1 cellular context compared by ENCODE assay signal in the genomic region with DNA sequence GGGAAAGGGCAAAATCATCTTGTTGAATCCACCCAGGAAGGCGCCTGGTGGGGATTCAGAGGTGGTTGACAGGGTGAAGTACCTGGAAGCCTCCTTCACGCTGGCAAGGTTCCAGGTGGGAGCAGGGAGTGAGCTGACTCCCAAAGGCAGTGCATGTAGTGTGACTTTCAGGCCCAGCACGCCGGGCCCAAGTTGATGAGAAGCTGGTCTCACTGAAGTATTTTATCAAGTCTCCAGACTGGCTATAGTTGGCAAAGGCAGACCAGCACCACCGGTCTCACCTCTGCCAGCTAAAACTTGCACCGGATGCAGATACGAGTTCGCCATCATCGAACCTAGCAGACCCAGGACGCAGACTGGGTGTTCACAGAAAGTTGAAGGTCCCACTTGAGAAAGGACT.
TF ChIP-seq lines count a peak whose summit lies in the region.

No MANE protein-coding gene starts in this region.

TF ChIP-seq in GM23338, 12 proteins besides CTCF, POLR2A, EP300 and RAD21 (continued from another document):
- TF ChIP-seq CREB1 (CRISPR knock-in tag; IDR thresholded peaks at IDR 0.05; ENCODE audit: low read depth) = no peak
- TF ChIP-seq STAT1 (IDR thresholded peaks at IDR 0.05; ENCODE audit: unreplicated experiment) = no peak
- TF ChIP-seq ZNF331 (CRISPR knock-in tag; IDR thresholded peaks at IDR 0.05; ENCODE audit: low read depth) = no peak
- TF ChIP-seq, protein P1, sequence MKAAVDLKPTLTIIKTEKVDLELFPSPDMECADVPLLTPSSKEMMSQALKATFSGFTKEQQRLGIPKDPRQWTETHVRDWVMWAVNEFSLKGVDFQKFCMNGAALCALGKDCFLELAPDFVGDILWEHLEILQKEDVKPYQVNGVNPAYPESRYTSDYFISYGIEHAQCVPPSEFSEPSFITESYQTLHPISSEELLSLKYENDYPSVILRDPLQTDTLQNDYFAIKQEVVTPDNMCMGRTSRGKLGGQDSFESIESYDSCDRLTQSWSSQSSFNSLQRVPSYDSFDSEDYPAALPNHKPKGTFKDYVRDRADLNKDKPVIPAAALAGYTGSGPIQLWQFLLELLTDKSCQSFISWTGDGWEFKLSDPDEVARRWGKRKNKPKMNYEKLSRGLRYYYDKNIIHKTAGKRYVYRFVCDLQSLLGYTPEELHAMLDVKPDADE (IDR thresholded peaks at IDR 0.05) = no peak
- TF ChIP-seq POLR2AphosphoS5 (IDR thresholded peaks at IDR 0.05; ENCODE audit: low read depth) = no peak
- no peak for TF ChIP-seq JUNB (IDR thresholded peaks at IDR 0.05; ENCODE audit: unreplicated experiment)
- TF ChIP-seq EZH2phosphoT487 (IDR thresholded peaks at IDR 0.05; ENCODE audit: unreplicated experiment) = no peak
- TF ChIP-seq ZNF114 (CRISPR knock-in tag; IDR thresholded peaks at IDR 0.05) = no peak
- no peak for TF ChIP-seq NANOG (IDR thresholded peaks at IDR 0.05; ENCODE audit: borderline replicate concordance)
- TF ChIP-seq, protein P2, sequence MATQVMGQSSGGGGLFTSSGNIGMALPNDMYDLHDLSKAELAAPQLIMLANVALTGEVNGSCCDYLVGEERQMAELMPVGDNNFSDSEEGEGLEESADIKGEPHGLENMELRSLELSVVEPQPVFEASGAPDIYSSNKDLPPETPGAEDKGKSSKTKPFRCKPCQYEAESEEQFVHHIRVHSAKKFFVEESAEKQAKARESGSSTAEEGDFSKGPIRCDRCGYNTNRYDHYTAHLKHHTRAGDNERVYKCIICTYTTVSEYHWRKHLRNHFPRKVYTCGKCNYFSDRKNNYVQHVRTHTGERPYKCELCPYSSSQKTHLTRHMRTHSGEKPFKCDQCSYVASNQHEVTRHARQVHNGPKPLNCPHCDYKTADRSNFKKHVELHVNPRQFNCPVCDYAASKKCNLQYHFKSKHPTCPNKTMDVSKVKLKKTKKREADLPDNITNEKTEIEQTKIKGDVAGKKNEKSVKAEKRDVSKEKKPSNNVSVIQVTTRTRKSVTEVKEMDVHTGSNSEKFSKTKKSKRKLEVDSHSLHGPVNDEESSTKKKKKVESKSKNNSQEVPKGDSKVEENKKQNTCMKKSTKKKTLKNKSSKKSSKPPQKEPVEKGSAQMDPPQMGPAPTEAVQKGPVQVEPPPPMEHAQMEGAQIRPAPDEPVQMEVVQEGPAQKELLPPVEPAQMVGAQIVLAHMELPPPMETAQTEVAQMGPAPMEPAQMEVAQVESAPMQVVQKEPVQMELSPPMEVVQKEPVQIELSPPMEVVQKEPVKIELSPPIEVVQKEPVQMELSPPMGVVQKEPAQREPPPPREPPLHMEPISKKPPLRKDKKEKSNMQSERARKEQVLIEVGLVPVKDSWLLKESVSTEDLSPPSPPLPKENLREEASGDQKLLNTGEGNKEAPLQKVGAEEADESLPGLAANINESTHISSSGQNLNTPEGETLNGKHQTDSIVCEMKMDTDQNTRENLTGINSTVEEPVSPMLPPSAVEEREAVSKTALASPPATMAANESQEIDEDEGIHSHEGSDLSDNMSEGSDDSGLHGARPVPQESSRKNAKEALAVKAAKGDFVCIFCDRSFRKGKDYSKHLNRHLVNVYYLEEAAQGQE (IDR thresholded peaks at IDR 0.05; ENCODE audit: unreplicated experiment) = no peak
- TF ChIP-seq, protein P3, sequence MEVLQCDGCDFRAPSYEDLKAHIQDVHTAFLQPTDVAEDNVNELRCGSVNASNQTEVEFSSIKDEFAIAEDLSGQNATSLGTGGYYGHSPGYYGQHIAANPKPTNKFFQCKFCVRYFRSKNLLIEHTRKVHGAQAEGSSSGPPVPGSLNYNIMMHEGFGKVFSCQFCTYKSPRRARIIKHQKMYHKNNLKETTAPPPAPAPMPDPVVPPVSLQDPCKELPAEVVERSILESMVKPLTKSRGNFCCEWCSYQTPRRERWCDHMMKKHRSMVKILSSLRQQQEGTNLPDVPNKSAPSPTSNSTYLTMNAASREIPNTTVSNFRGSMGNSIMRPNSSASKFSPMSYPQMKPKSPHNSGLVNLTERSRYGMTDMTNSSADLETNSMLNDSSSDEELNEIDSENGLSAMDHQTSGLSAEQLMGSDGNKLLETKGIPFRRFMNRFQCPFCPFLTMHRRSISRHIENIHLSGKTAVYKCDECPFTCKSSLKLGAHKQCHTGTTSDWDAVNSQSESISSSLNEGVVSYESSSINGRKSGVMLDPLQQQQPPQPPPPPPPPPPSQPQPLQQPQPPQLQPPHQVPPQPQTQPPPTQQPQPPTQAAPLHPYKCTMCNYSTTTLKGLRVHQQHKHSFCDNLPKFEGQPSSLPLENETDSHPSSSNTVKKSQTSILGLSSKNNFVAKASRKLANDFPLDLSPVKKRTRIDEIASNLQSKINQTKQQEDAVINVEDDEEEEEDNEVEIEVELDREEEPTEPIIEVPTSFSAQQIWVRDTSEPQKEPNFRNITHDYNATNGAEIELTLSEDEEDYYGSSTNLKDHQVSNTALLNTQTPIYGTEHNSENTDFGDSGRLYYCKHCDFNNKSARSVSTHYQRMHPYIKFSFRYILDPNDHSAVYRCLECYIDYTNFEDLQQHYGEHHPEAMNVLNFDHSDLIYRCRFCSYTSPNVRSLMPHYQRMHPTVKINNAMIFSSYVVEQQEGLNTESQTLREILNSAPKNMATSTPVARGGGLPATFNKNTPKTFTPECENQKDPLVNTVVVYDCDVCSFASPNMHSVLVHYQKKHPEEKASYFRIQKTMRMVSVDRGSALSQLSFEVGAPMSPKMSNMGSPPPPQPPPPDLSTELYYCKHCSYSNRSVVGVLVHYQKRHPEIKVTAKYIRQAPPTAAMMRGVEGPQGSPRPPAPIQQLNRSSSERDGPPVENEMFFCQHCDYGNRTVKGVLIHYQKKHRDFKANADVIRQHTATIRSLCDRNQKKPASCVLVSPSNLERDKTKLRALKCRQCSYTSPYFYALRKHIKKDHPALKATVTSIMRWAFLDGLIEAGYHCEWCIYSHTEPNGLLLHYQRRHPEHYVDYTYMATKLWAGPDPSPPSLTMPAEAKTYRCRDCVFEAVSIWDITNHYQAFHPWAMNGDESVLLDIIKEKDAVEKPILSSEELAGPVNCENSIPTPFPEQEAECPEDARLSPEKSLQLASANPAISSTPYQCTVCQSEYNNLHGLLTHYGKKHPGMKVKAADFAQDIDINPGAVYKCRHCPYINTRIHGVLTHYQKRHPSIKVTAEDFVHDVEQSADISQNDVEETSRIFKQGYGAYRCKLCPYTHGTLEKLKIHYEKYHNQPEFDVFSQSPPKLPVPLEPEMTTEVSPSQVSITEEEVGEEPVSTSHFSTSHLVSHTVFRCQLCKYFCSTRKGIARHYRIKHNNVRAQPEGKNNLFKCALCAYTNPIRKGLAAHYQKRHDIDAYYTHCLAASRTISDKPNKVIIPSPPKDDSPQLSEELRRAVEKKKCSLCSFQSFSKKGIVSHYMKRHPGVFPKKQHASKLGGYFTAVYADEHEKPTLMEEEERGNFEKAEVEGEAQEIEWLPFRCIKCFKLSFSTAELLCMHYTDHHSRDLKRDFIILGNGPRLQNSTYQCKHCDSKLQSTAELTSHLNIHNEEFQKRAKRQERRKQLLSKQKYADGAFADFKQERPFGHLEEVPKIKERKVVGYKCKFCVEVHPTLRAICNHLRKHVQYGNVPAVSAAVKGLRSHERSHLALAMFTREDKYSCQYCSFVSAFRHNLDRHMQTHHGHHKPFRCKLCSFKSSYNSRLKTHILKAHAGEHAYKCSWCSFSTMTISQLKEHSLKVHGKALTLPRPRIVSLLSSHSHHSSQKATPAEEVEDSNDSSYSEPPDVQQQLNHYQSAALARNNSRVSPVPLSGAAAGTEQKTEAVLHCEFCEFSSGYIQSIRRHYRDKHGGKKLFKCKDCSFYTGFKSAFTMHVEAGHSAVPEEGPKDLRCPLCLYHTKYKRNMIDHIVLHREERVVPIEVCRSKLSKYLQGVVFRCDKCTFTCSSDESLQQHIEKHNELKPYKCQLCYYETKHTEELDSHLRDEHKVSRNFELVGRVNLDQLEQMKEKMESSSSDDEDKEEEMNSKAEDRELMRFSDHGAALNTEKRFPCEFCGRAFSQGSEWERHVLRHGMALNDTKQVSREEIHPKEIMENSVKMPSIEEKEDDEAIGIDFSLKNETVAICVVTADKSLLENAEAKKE (CRISPR knock-in tag; IDR thresholded peaks at IDR 0.05) = no peak
